13 cellular contexts compared by ENCODE assay signal in the genomic region with DNA sequence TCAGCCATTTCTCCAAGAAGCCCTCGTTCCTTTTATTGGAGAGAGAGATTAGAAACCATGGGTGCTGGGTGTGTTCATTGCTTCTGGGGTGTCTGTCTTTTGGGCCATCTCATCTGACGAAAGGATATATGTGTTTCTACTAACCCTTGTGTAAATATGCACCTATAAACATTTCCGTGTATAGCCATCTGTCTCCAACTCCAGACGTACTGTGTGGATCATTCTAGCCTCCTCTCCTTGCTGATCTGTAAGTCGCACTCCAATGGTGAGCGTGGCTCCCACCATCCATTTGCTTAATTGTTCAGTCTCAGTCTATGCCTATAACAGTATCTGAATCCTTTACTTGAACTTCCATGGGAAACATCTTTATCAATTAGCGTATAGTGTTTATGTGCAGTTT. TPM values are rescaled to one million over a fixed set of nuclear protein-coding genes. Genes with fewer than 3 reads are reported as not detected.
DNase-seq lines count a peak whose midpoint lies in the region; ATAC-seq and TF ChIP-seq lines count a peak whose summit lies in the region.
"Had no signal": no experiment of that assay in that cellular context is flagged by ENCODE, and none has a peak within 500 bp of the region (broad histone marks: within the 10 kb centered on the region; RNA-seq: fewer than 3 reads in every experiment).

No MANE protein-coding gene starts in this region.

- ATAC-seq in activated naive CD4-positive, alpha-beta T cell treated with anti-CD3 and anti-CD28 coated beads, Interleukin-2, amount 50 U/mL, for 72 hours: no peak
- no peak for ATAC-seq in stimulated activated naive CD8-positive, alpha-beta T cell treated with anti-CD3 and anti-CD28 coated beads, Interleukin-15, amount 100 ng/mL, for 72 hours
- ATAC-seq in GM21786 (IDR thresholded peaks at IDR 0.05; ENCODE audit: unreplicated experiment): no peak

- peaks cover 37% of the 10 kb centered on the region for H3K79me2 ChIP-seq in mammary epithelial cell (ENCODE audit: insufficient read depth, low read length)

- H3K4me2 ChIP-seq in mammary epithelial cell (ENCODE audit: insufficient read depth, low read depth, low read length): peak overlapping the region; percentile 89

- H3K9ac ChIP-seq in mammary epithelial cell (ENCODE audit: insufficient read depth, low read length): no peak overlapping the region

- H4K20me1 ChIP-seq in mammary epithelial cell (ENCODE audit: insufficient read depth, low read length): no peaks in the 10 kb centered on the region

- no TSS peak for BruUV-seq in mammary epithelial cell (replicated peaks; lab: Mats Ljungman, UMichigan)

- peaks cover 17% of the 10 kb centered on the region for H3K36me3 Mint-ChIP-seq in activated naive CD4-positive, alpha-beta T cell treated with anti-CD3 and anti-CD28 coated beads, Interleukin-2, amount 10 ng/mL, durations not matched to agents 7 days and 5 days
- peaks cover 12 to 30% of the 10 kb centered on the region in 2 donors for H3K36me3 Mint-ChIP-seq in activated naive CD4-positive, alpha-beta T cell treated with anti-CD3 and anti-CD28 coated beads, Interleukin-2, amount 50 U/mL, for 72 hours

- H3K27me3 ChIP-seq in mammary epithelial cell (ENCODE audit: insufficient read depth, low read length): no peaks in the 10 kb centered on the region
- H3K27me3 ChIP-seq: BE2C, SJCRH30 had no signal

- no peaks in the 10 kb centered on the region for H3K9me3 ChIP-seq in mammary epithelial cell (replicated peaks; ENCODE audit: insufficient read depth, low read length)
- H3K9me3 ChIP-seq: BE2C, SJCRH30 had no signal

- peaks cover 13% of the 10 kb centered on the region for H3K36me3 ChIP-seq in mammary epithelial cell (ENCODE audit: insufficient read depth, low read length)
- H3K36me3 ChIP-seq: BE2C, SJCRH30 had no signal

- dilution Hi-C loops in mammary epithelial cell (cut with HindIII; ENCODE audit: low sequenced_read_pairs): no loop called here

- peak overlapping the region; percentile 87 for H3K4me3 Mint-ChIP-seq in activated naive CD4-positive, alpha-beta T cell treated with anti-CD3 and anti-CD28 coated beads, Interleukin-2, amount 10 ng/mL, durations not matched to agents 7 days and 5 days
- H3K4me3 Mint-ChIP-seq in stimulated activated naive CD8-positive, alpha-beta T cell treated with anti-CD3 and anti-CD28 coated beads, Interleukin-15, amount 100 ng/mL, for 72 hours: peak overlapping the region; percentile 84 to 88

- WGBS in mammary epithelial cell (ENCODE audit: low coverage, missing lambda C conversion rate): 97% methylated on average over 7 of the region's 7 CpGs

- intact Hi-C loops in mammary epithelial cell (cut with micrococcal nuclease): loop anchor here (2.0 kb wide), 1 partner anchor 73 kb away; a partner anchor contains a TSS

- CTCF ChIA-PET in activated naive CD4-positive, alpha-beta T cell treated with anti-CD3 and anti-CD28 coated beads, Interleukin-2, amount 10 ng/mL, durations not matched to agents 7 days and 5 days (lab: Charles Lee): no interaction called here
- CTCF ChIA-PET in mammary epithelial cell (lab: Charles Lee; ENCODE audit: low non-redundant PET): no interaction called here

- H3K9me3 Mint-ChIP-seq in activated naive CD4-positive, alpha-beta T cell treated with anti-CD3 and anti-CD28 coated beads, Interleukin-2, amount 10 ng/mL, durations not matched to agents 7 days and 5 days: peaks cover 2% of the 10 kb centered on the region
- peaks cover 0 to 6% of the 10 kb centered on the region in 2 donors for H3K9me3 Mint-ChIP-seq in activated naive CD4-positive, alpha-beta T cell treated with anti-CD3 and anti-CD28 coated beads, Interleukin-2, amount 50 U/mL, for 72 hours
- no peaks in the 10 kb centered on the region for H3K9me3 Mint-ChIP-seq in stimulated activated naive CD8-positive, alpha-beta T cell treated with anti-CD3 and anti-CD28 coated beads, Interleukin-15, amount 100 ng/mL, for 72 hours

- no peak overlapping the region for H3K4me3 ChIP-seq in mammary epithelial cell (replicated peaks in 1 of 3; ENCODE audit: insufficient read depth in 1 of 3, low read depth in 2 of 3, low read length in 3 of 3)

- H3K4me1 Mint-ChIP-seq in activated naive CD4-positive, alpha-beta T cell treated with anti-CD3 and anti-CD28 coated beads, Interleukin-2, amount 10 ng/mL, durations not matched to agents 7 days and 5 days: peaks cover 29% of the 10 kb centered on the region
- H3K4me1 Mint-ChIP-seq in stimulated activated naive CD8-positive, alpha-beta T cell treated with anti-CD3 and anti-CD28 coated beads, Interleukin-15, amount 100 ng/mL, for 72 hours: peaks cover 27% of the 10 kb centered on the region

- in situ Hi-C loops in mammary epithelial cell (cut with MboI; ENCODE audit: low sequenced_read_pairs in 2 of 2): no loop called here

- peaks cover 4% of the 10 kb centered on the region for H3K4me1 ChIP-seq in mammary epithelial cell (ENCODE audit: insufficient read depth, low read length)
- H3K4me1 ChIP-seq: BE2C had no signal

- DNase-seq in activated naive CD4-positive, alpha-beta T cell treated with anti-CD3 and anti-CD28 coated beads, Interleukin-2, amount 10 ng/mL, durations not matched to agents 7 days and 5 days: no peak
- no peak for DNase-seq in activated naive CD4-positive, alpha-beta T cell treated with anti-CD3 and anti-CD28 coated beads, Interleukin-2, amount 50 U/mL, for 72 hours (ENCODE audit: low spot score in 2 of 2)
- DNase-seq in NCI-H524 treated with DMSO at 0.1 percent for 48 hours (lab: John Stamatoyannopoulos, UW) (peak; percentile 2), mammary epithelial cell (no peak), DMS53 (lab: John Stamatoyannopoulos, UW) (no peak)
- no peak for DNase-seq in stimulated activated naive CD8-positive, alpha-beta T cell treated with anti-CD3 and anti-CD28 coated beads, Interleukin-15, amount 100 ng/mL, for 72 hours
- no peak for DNase-seq in stimulated activated CD4-positive, alpha-beta T cell treated with anti-CD3 and anti-CD28 coated beads, Interleukin-4, amount 100 ng/mL, for 4 hours
- DNase-seq: BE2C, cerebellar nuclear complex, posterior cingulate gyrus, SJCRH30, trophoblast cell had no signal

- peaks cover 5% of the 10 kb centered on the region for H3K27me3 Mint-ChIP-seq in activated naive CD4-positive, alpha-beta T cell treated with anti-CD3 and anti-CD28 coated beads, Interleukin-2, amount 10 ng/mL, durations not matched to agents 7 days and 5 days
- no peaks in the 10 kb centered on the region for H3K27me3 Mint-ChIP-seq in stimulated activated naive CD8-positive, alpha-beta T cell treated with anti-CD3 and anti-CD28 coated beads, Interleukin-15, amount 100 ng/mL, for 72 hours

- H3K27ac ChIP-seq in mammary epithelial cell (ENCODE audit: insufficient read depth, low read depth, low read length): no peak overlapping the region
- H3K27ac ChIP-seq: SJCRH30 had no signal

- no peak overlapping the region for H2AFZ ChIP-seq in mammary epithelial cell (ENCODE audit: low read depth, low read length)

- peak overlapping the region; percentile 33 for H3K27ac Mint-ChIP-seq in activated naive CD4-positive, alpha-beta T cell treated with anti-CD3 and anti-CD28 coated beads, Interleukin-2, amount 10 ng/mL, durations not matched to agents 7 days and 5 days
- no peak overlapping the region for H3K27ac Mint-ChIP-seq in activated naive CD4-positive, alpha-beta T cell treated with anti-CD3 and anti-CD28 coated beads, Interleukin-2, amount 50 U/mL, for 72 hours
- no peak overlapping the region for H3K27ac Mint-ChIP-seq in stimulated activated naive CD8-positive, alpha-beta T cell treated with anti-CD3 and anti-CD28 coated beads, Interleukin-15, amount 100 ng/mL, for 72 hours

- TF ChIP-seq CTCF in mammary epithelial cell (conservative IDR thresholded peaks at IDR 0.05 in 1 of 2, IDR thresholded peaks at IDR 0.05 in 1 of 2; ENCODE audit: extremely low read depth in 1 of 2, insufficient read depth in 1 of 2, low read depth in 1 of 2, low read length in 2 of 2): no peak

RNA-seq across cellular contexts. Expression of a gene that starts 1.8 kb away (rescaled TPM):
- 10 to 100 TPM; 33.0 to 38.4 TPM for total RNA-seq in activated naive CD4-positive, alpha-beta T cell treated with anti-CD3 and anti-CD28 coated beads, Interleukin-2, amount 50 U/mL, for 72 hours
- total RNA-seq in mammary epithelial cell: 10 to 100 TPM; 29.3 to 35.1 TPM
- polyA plus RNA-seq in mammary epithelial cell: 34.0 TPM
- 57.3 TPM for polyA minus RNA-seq in mammary epithelial cell

RNA-seq across cellular contexts. Expression of a gene that starts 47.6 kb away (rescaled TPM):
- total RNA-seq in activated naive CD4-positive, alpha-beta T cell treated with anti-CD3 and anti-CD28 coated beads, Interleukin-2, amount 50 U/mL, for 72 hours: 100 to 1,000 TPM; 142 to 148 TPM
- total RNA-seq in mammary epithelial cell: 100 to 1,000 TPM in 1 of 2 donors, 10 to 100 TPM in 1; 32.8 to 100 TPM
- 102 TPM for polyA plus RNA-seq in mammary epithelial cell
- 27.5 TPM for polyA minus RNA-seq in mammary epithelial cell
